ENCODE assay signal across 17 cellular contexts in the genomic region with DNA sequence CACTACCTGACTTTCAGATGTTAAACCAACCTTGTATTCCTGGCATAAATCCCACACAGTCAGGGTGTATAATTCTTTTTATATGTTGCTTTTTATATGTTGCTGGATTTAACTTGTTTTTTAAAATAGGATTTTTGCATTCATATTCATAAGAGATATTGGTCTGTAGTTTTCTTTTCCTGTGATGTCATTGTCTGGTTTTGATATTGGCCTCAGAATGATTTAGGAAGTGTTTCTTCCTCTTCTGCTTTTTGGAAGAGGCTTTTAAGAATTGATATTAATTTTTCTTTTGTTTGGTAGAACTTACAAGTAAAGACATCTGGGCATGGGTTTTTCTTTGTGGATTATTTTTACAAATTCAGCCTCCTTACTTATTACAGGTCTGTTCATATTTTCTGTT.
DNase-seq lines count a peak whose midpoint lies in the region; ATAC-seq, FAIRE-seq and TF ChIP-seq lines count a peak whose summit lies in the region.
"Had no signal": no experiment of that assay in that cellular context is flagged by ENCODE, and none has a peak within 500 bp of the region (broad histone marks: within the 10 kb centered on the region; RNA-seq: fewer than 3 reads in every experiment).

No MANE protein-coding gene starts in this region.

- intact Hi-C loops in CD14-positive monocyte (cut with micrococcal nuclease): no loop called here
- intact Hi-C loops in OCI-LY7 (cut with micrococcal nuclease; ENCODE audit: unreplicated experiment): no loop called here
- intact Hi-C loops in heart right ventricle (cut with DNase I): no loop called here

- H3K27me3 ChIP-seq in heart right ventricle: peaks cover 0 to 21% (median 12%) of the 10 kb centered on the region in 7 donors
- H3K27me3 ChIP-seq: thyroid gland had no signal

- H3K4me2 ChIP-seq in OCI-LY7 (ENCODE audit: low read length): no peak overlapping the region

- no peak overlapping the region for H2AFZ ChIP-seq in OCI-LY7 (ENCODE audit: low read length)

- no peaks in the 10 kb centered on the region for H3K79me2 ChIP-seq in OCI-LY7 (ENCODE audit: insufficient read depth, low read depth, low read length)

- no peak for TF ChIP-seq POLR2A in GM12891 (IDR thresholded peaks at IDR 0.05; ENCODE audit: low read depth, low read length)

- H4K20me1 ChIP-seq in OCI-LY7 (ENCODE audit: insufficient read depth, low read length): no peaks in the 10 kb centered on the region

- H3K27ac ChIP-seq in OCI-LY7 (ENCODE audit: low read depth, low read length, poor library complexity, severe bottlenecking) (no peak overlapping the region), heart right ventricle (peak overlapping the region in 1 of 10 donors; percentile 73), caudate nucleus (ENCODE audit: low read depth, low read length) (no peak overlapping the region)
- H3K27ac ChIP-seq: psoas muscle, thyroid gland had no signal

- H3K9me2 ChIP-seq in OCI-LY7 (ENCODE audit: insufficient read depth, low read length): no peaks in the 10 kb centered on the region

- no peak for FAIRE-seq in GM12891 (lab: Jason Lieb, UNC)

- POLR2A ChIA-PET in OCI-LY7 (lab: Charles Lee): no interaction called here

- peaks cover 51% of the 10 kb centered on the region for H3K36me3 ChIP-seq in OCI-LY7 (ENCODE audit: insufficient read depth, low read length)
- H3K36me3 ChIP-seq in heart right ventricle: no peaks in the 10 kb centered on the region
- H3K36me3 ChIP-seq: thyroid gland had no signal

- no peaks in the 10 kb centered on the region for H3K9me3 Mint-ChIP-seq in CD14-positive monocyte
- no peaks in the 10 kb centered on the region for H3K9me3 Mint-ChIP-seq in central memory CD8-positive, alpha-beta T cell

- CTCF ChIA-PET in OCI-LY7 (lab: Charles Lee; ENCODE audit: unreplicated experiment): no interaction called here

- no peak for ATAC-seq in central memory CD8-positive, alpha-beta T cell (replicated peaks; ENCODE audit: extremely low read depth, poor library complexity, severe bottlenecking)
- ATAC-seq in GM21786 (IDR thresholded peaks at IDR 0.05; ENCODE audit: unreplicated experiment) (no peak), heart right ventricle (no peak)
- ATAC-seq: psoas muscle had no signal

- BruUV-seq in OCI-LY7 (replicated peaks; lab: Mats Ljungman, UMichigan): TSS peak; percentile 33

- H3K4me1 ChIP-seq in OCI-LY7 (ENCODE audit: insufficient read depth, low read length, poor library complexity, severe bottlenecking) (no peaks in the 10 kb centered on the region), heart right ventricle (peaks cover 0 to 29% (median 0%) of the 10 kb centered on the region in 9 donors)
- H3K4me1 ChIP-seq: psoas muscle, thyroid gland had no signal

- peak overlapping the region; percentile 29 to 72 for H3K4me3 Mint-ChIP-seq in CD14-positive monocyte
- H3K4me3 Mint-ChIP-seq in central memory CD8-positive, alpha-beta T cell: no peak overlapping the region
- H3K4me3 Mint-ChIP-seq: H9 had no signal

- peak overlapping the region; percentile 65 to 85 (median 82) for H3K27ac Mint-ChIP-seq in CD14-positive monocyte
- peak overlapping the region; percentile 82 for H3K27ac Mint-ChIP-seq in central memory CD8-positive, alpha-beta T cell (ENCODE audit: low read depth)
- H3K27ac Mint-ChIP-seq: H9 had no signal

- H3K27me3 Mint-ChIP-seq in CD14-positive monocyte (ENCODE audit: low read depth in 3 of 3): peaks cover 5 to 12% (median 8%) of the 10 kb centered on the region in 3 donors
- H3K27me3 Mint-ChIP-seq in central memory CD8-positive, alpha-beta T cell: no peaks in the 10 kb centered on the region

- H3K9me3 ChIP-seq in OCI-LY7 (ENCODE audit: low read length) (peaks cover 14% of the 10 kb centered on the region; the same call in 1 of the 2 replicates), heart right ventricle (peaks cover 0 to 24% (median 0%) of the 10 kb centered on the region in 11 donors)
- H3K9me3 ChIP-seq: thyroid gland had no signal

- H3K4me3 ChIP-seq in OCI-LY7 (ENCODE audit: low read depth, low read length, poor library complexity, severe bottlenecking) (no peak overlapping the region), heart right ventricle (no peak overlapping the region)
- H3K4me3 ChIP-seq: psoas muscle, thyroid gland had no signal

- H3K36me3 Mint-ChIP-seq in CD14-positive monocyte: peaks cover 0 to 2% of the 10 kb centered on the region in 2 donors
- peaks cover 38% of the 10 kb centered on the region for H3K36me3 Mint-ChIP-seq in central memory CD8-positive, alpha-beta T cell (ENCODE audit: insufficient read depth)

- TF ChIP-seq CTCF in CD14-positive monocyte (IDR thresholded peaks at IDR 0.05): no peak
- no peak for TF ChIP-seq CTCF in OCI-LY7 (conservative IDR thresholded peaks at IDR 0.05; ENCODE audit: low read length)
- TF ChIP-seq CTCF in heart right ventricle (IDR thresholded peaks at IDR 0.05): no peak

- no peak for DNase-seq in CD14-positive monocyte (ENCODE audit: low spot score)
- no peak for DNase-seq in GM12891 (ENCODE audit: insufficient read length, low spot score)
- no peak for DNase-seq in OCI-LY7 (ENCODE audit: low spot score)
- no peak for DNase-seq in central memory CD8-positive, alpha-beta T cell (ENCODE audit: low spot score in 2 of 2)
- DNase-seq in central memory CD4-positive, alpha-beta T cell: no peak
- DNase-seq in heart right ventricle: no peak
- no peak for DNase-seq in caudate nucleus (lab: John Stamatoyannopoulos, UW)
- DNase-seq: activated CD4-positive, alpha-beta T cell treated with anti-CD3 and anti-CD28 coated beads for 48 hours; activated T-cell treated with anti-CD3 and anti-CD28 coated beads, Interleukin-2, amount 50 U/mL, for 48 hours; DMS153; H9; islet precursor cell; NCI-H1694; psoas muscle; SHP77; thyroid gland had no signal

- peaks cover 29% of the 10 kb centered on the region for H3K4me1 Mint-ChIP-seq in CD14-positive monocyte
- H3K4me1 Mint-ChIP-seq in central memory CD8-positive, alpha-beta T cell: peaks cover 60% of the 10 kb centered on the region

TF ChIP-seq in GM12891, 5 proteins besides CTCF, POLR2A, EP300 and RAD21:
- TF ChIP-seq SPI1 (IDR thresholded peaks at IDR 0.05; ENCODE audit: low read depth, low read length) (peak; percentile 7; the same call in 1 of the 2 replicates), POU2F2 (IDR thresholded peaks at IDR 0.05; ENCODE audit: low read depth, low read length) (no peak)
